In the genomic region with DNA sequence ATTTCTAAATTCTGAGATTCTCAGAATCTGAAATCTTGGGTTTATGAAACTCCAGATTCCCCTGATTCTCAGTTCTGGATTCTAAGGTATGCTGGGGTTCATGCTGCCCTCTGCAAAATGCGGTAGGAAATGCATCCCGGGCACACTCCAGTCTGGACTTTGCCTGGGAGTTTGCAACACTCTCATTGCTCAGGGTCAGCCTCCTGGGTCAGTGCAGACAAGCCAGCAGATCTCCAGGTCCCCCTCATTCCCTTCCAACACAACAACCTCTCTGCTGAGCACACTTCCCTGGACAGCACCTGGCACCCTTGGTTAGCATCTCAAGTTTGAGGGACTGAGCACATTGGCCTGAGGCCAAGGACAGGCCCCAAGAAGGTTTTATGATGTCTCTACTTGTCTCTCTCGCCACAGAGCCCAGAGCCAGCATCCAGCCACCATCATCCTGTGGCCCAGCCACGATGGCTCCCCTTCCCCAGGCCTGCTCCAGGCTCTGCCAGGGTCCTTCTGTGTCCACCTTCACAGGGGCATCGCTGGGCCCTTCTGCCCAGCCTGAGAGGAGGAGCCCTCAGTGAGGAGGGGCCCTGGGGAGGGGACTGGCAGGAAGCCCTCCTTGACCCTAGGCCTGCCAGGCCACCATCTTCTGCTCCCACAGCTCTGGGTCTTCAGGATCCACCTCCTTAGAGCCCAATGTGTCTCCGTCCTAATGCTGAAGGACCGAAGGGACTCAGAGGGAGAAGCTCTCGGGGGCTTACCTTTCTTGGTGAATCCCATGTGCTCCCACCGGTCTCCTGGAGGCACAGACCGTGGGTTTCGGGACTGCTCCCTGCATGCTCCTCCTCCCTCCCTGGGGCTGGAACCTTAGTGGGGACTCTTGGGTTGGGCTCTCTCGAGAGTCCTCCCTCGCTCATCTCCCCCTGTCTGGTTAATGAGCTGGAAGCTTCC, we compare ENCODE assay signal across 17 cellular contexts.
"Had no signal": no experiment of that assay in that cellular context is flagged by ENCODE, and none has a peak within 500 bp of the region (broad histone marks: within the 10 kb centered on the region; RNA-seq: fewer than 3 reads in every experiment).

No MANE protein-coding gene starts in this region.

- H3K9me3 ChIP-seq: adrenal gland, testis, upper lobe of right lung had no signal

- DNase-seq: activated CD4-positive, alpha-beta memory T cell treated with anti-CD3 and anti-CD28 coated beads for 36 hours; activated CD4-positive, alpha-beta T cell treated with anti-CD3 and anti-CD28 coated beads for 1 hour; activated naive CD4-positive, alpha-beta T cell treated with anti-CD3 and anti-CD28 coated beads, Interleukin-2, amount 50 U/mL, for 16 hours; activated T-cell treated with anti-CD3 and anti-CD28 coated beads for 4 hours; caudate nucleus; cortex of kidney; effector CD8-positive, alpha-beta T cell; hypothalamus; mammary epithelial cell; stimulated activated CD4-positive, alpha-beta T cell treated with anti-CD3 and anti-CD28 coated beads, Interleukin-15, amount 100 ng/mL, for 24 hours; stimulated activated CD4-positive, alpha-beta T cell treated with anti-CD3 and anti-CD28 coated beads, Interleukin-4, amount 100 ng/mL, for 24 hours; stimulated activated naive CD8-positive, alpha-beta T cell treated with anti-CD3 and anti-CD28 coated beads, Interleukin-15, amount 100 ng/mL, for 72 hours; T-helper 9 cell; testis; upper lobe of right lung had no signal

- H3K4me1 ChIP-seq: adrenal gland, testis, upper lobe of right lung had no signal

- H3K4me3 ChIP-seq: adrenal gland, testis, upper lobe of right lung had no signal

- H3K27ac ChIP-seq: adrenal gland, testis, upper lobe of right lung had no signal

- H3K36me3 ChIP-seq: adrenal gland, upper lobe of right lung had no signal

- H3K27me3 ChIP-seq: testis had no signal

- ATAC-seq: activated T-helper 17 cell treated with anti-CD3 and anti-CD28 coated beads, Interleukin-2, amount 50 U/mL, for 72 hours; stimulated activated naive CD8-positive, alpha-beta T cell treated with anti-CD3 and anti-CD28 coated beads, Interleukin-15, amount 100 ng/mL, for 72 hours; upper lobe of right lung had no signal
